17 cellular contexts compared by ENCODE assay signal in the genomic region with DNA sequence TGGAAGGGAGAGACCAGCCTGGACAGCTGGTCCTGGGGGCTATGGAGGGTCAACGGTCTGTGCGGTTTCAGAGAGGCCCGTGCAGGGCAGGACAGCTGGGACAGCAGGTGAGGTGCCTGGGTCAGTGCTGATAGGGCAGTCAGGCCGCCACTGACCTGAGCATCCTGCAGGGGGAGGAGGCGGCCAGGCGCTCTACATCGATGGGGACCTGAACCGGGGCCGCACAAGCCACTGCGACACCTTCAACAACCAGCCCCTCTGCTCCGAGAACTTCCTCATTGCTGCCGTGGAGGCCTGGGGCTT. TPM values are rescaled to one million over a fixed set of nuclear protein-coding genes. Genes with fewer than 3 reads are reported as not detected.
A peak's percentile ranks its signal among the peaks of the same experiment; 100 is the strongest.
DNase-seq lines count a peak whose midpoint lies in the region; ATAC-seq and TF ChIP-seq lines count a peak whose summit lies in the region.
"Had no signal": no experiment of that assay in that cellular context is flagged by ENCODE, and none has a peak within 500 bp of the region (broad histone marks: within the 10 kb centered on the region; RNA-seq: fewer than 3 reads in every experiment).

No MANE protein-coding gene starts in this region.

- H3K27ac ChIP-seq in DND-41 (ENCODE audit: low read length) (no peak overlapping the region), PC-3 (ENCODE audit: low read length) (no peak overlapping the region), upper lobe of right lung (no peak overlapping the region)

- CTCF ChIA-PET in PC-3 (lab: Charles Lee), result no interaction called here
- CTCF ChIA-PET in activated naive CD4-positive, alpha-beta T cell treated with anti-CD3 and anti-CD28 coated beads for 36 hours (lab: Charles Lee), result interaction anchor here (0.6 to 1.8 kb wide), 9 partner anchors 9 to 305 kb away, joined by 3 to 8 read pairs (median 4); no protein-coding TSS in a partner anchor

- no peak overlapping the region for H3K4me3 Mint-ChIP-seq in activated naive CD4-positive, alpha-beta T cell treated with anti-CD3 and anti-CD28 coated beads for 36 hours
- H3K4me3 Mint-ChIP-seq: activated naive CD8-positive, alpha-beta T cell; CD4-positive, alpha-beta T cell had no signal

- no peak overlapping the region for H3K4me3 ChIP-seq in DND-41 (ENCODE audit: low read depth in 1 of 2, low read length in 2 of 2)
- H3K4me3 ChIP-seq in PC-3 (ENCODE audit: low read length), result no peak overlapping the region
- H3K4me3 ChIP-seq in fibroblast of mammary gland (ENCODE audit: control insufficient read depth, low read depth, low read length), result no peak overlapping the region
- H3K4me3 ChIP-seq in upper lobe of right lung, result no peak overlapping the region

- H3K9me3 ChIP-seq in DND-41 (ENCODE audit: insufficient read depth, low read length, severe bottlenecking) (no peaks in the 10 kb centered on the region), PC-3 (ENCODE audit: low read length) (no peaks in the 10 kb centered on the region), upper lobe of right lung (no peaks in the 10 kb centered on the region)
- H3K9me3 ChIP-seq: esophagus muscularis mucosa, gastroesophageal sphincter had no signal

- H3K36me3 ChIP-seq in DND-41 (ENCODE audit: insufficient read depth, low read length), result peaks cover 61% of the 10 kb centered on the region
- H3K36me3 ChIP-seq in PC-3 (ENCODE audit: low read depth, low read length), result no peaks in the 10 kb centered on the region
- H3K36me3 ChIP-seq in upper lobe of right lung, result peaks cover 12% of the 10 kb centered on the region

- peaks cover 11% of the 10 kb centered on the region for H3K4me1 ChIP-seq in DND-41 (ENCODE audit: insufficient read depth, low read length)
- H3K4me1 ChIP-seq in PC-3 (ENCODE audit: insufficient read depth, low read length), result no peaks in the 10 kb centered on the region
- H3K4me1 ChIP-seq in upper lobe of right lung, result peaks cover 30% of the 10 kb centered on the region

- no peaks in the 10 kb centered on the region for H3K9me3 Mint-ChIP-seq in activated naive CD4-positive, alpha-beta T cell treated with anti-CD3 and anti-CD28 coated beads for 36 hours
- H3K9me3 Mint-ChIP-seq: CD4-positive, alpha-beta T cell; nephron had no signal

- no peaks in the 10 kb centered on the region for H3F3A ChIP-seq in PC-3 (ENCODE audit: low read length, unreplicated experiment)

- H3K9ac ChIP-seq in DND-41 (ENCODE audit: low read depth, low read length) (no peak overlapping the region), PC-3 (ENCODE audit: low read length) (no peak overlapping the region)

- no peaks in the 10 kb centered on the region for H3K9me2 ChIP-seq in PC-3 (replicated peaks; ENCODE audit: low read length)

- H3K27me3 ChIP-seq in DND-41 (ENCODE audit: insufficient read depth, low read length, poor library complexity) (no peaks in the 10 kb centered on the region), PC-3 (ENCODE audit: low read length) (no peaks in the 10 kb centered on the region), upper lobe of right lung (no peaks in the 10 kb centered on the region)
- H3K27me3 ChIP-seq: esophagus muscularis mucosa, gastroesophageal sphincter had no signal

- TF ChIP-seq CTCF in DND-41 (IDR thresholded peaks at IDR 0.05; ENCODE audit: borderline replicate concordance, extremely low read depth, low read length, poor library complexity, severe bottlenecking) (no peak), PC-3 (conservative IDR thresholded peaks at IDR 0.05; ENCODE audit: low read depth, low read length) (no peak), fibroblast of mammary gland (conservative IDR thresholded peaks at IDR 0.05; ENCODE audit: control insufficient read depth, insufficient read depth, low read depth, low read length) (peak; percentile 4), upper lobe of right lung (IDR thresholded peaks at IDR 0.05) (no peak)

- H3K27ac Mint-ChIP-seq in activated naive CD4-positive, alpha-beta T cell treated with anti-CD3 and anti-CD28 coated beads for 36 hours, result no peak overlapping the region
- H3K27ac Mint-ChIP-seq: activated naive CD8-positive, alpha-beta T cell; CD4-positive, alpha-beta T cell; progenitor cell of endocrine pancreas had no signal

- H2AFZ ChIP-seq in DND-41 (ENCODE audit: low read depth, low read length), result no peak overlapping the region
- H2AFZ ChIP-seq in PC-3 (ENCODE audit: low read length), result no peak overlapping the region

- H3K4me2 ChIP-seq in DND-41 (ENCODE audit: insufficient read depth, low read length), result peak overlapping the region; percentile 32
- no peak overlapping the region for H3K4me2 ChIP-seq in PC-3 (ENCODE audit: low read length)

- H3K36me3 Mint-ChIP-seq in activated naive CD4-positive, alpha-beta T cell treated with anti-CD3 and anti-CD28 coated beads for 36 hours (ENCODE audit: low read depth), result peaks cover 4% of the 10 kb centered on the region
- H3K36me3 Mint-ChIP-seq: activated naive CD8-positive, alpha-beta T cell had no signal

- BruUV-seq in PC-3 (replicated peaks; lab: Mats Ljungman, UMichigan), result no TSS peak

- POLR2A ChIA-PET in PC-3 (lab: Charles Lee; ENCODE audit: unreplicated experiment), result no interaction called here

- no peak for DNase-seq in DND-41
- DNase-seq in PC-3, result no peak
- no peak for DNase-seq in fibroblast of mammary gland (ENCODE audit: low read depth)
- DNase-seq in upper lobe of right lung, result no peak
- no peak for DNase-seq in activated naive CD4-positive, alpha-beta T cell treated with anti-CD3 and anti-CD28 coated beads for 36 hours
- no peak for DNase-seq in iPS-NIHi7 (ENCODE audit: extremely low spot score)

- H3K79me2 ChIP-seq in DND-41 (ENCODE audit: insufficient read depth, low read length) (no peaks in the 10 kb centered on the region), PC-3 (ENCODE audit: low read length) (no peaks in the 10 kb centered on the region)

- peaks cover 2% of the 10 kb centered on the region for H3K4me1 Mint-ChIP-seq in activated naive CD4-positive, alpha-beta T cell treated with anti-CD3 and anti-CD28 coated beads for 36 hours (ENCODE audit: low read depth)

- no peaks in the 10 kb centered on the region for H3K27me3 Mint-ChIP-seq in activated naive CD4-positive, alpha-beta T cell treated with anti-CD3 and anti-CD28 coated beads for 36 hours (ENCODE audit: low read depth)
- H3K27me3 Mint-ChIP-seq: activated naive CD8-positive, alpha-beta T cell; CD4-positive, alpha-beta T cell; progenitor cell of endocrine pancreas had no signal

- ATAC-seq in DND-41 (ENCODE audit: insufficient read depth, low read depth) (no peak), PC-3 (0 out of 2 replicates have a peak, but pooled peaks have one; percentile 16), upper lobe of right lung (no peak)

- H4K20me1 ChIP-seq in DND-41 (ENCODE audit: insufficient read depth, low read length), result peaks cover 29% of the 10 kb centered on the region
- no peaks in the 10 kb centered on the region for H4K20me1 ChIP-seq in PC-3 (ENCODE audit: low read length)

- intact Hi-C loops in PC-3 (cut with micrococcal nuclease) (no loop called here), upper lobe of right lung (cut with DNase I) (no loop called here)
- intact Hi-C loops in activated naive CD4-positive, alpha-beta T cell treated with anti-CD3 and anti-CD28 coated beads for 36 hours (cut with micrococcal nuclease), result no loop called here

RNA-seq across cellular contexts. Expression of a gene that starts 13.2 kb away (rescaled TPM):
- total RNA-seq in PC-3 (2014; rRNA removed) (67.4 and 80.2 TPM in 2 replicates), upper lobe of right lung (298 TPM)
- total RNA-seq in activated naive CD4-positive, alpha-beta T cell treated with anti-CD3 and anti-CD28 coated beads for 36 hours, result 10 to 100 TPM; 81.9 TPM

RNA-seq across cellular contexts. Expression of a gene that starts 19.6 kb away (rescaled TPM):
- 50.3 and 62.8 TPM in 2 replicates for total RNA-seq in PC-3 (2014; rRNA removed)
- total RNA-seq in upper lobe of right lung, result 61.7 TPM
- 10 to 100 TPM; 15.3 to 18.6 TPM for total RNA-seq in activated naive CD4-positive, alpha-beta T cell treated with anti-CD3 and anti-CD28 coated beads for 36 hours

RNA-seq across cellular contexts. Expression of a gene that starts 25.7 kb away (rescaled TPM):
- 11.3 and 15.2 TPM in 2 replicates for total RNA-seq in PC-3 (2014; rRNA removed)
- total RNA-seq in upper lobe of right lung, result 43.7 TPM
- total RNA-seq in activated naive CD4-positive, alpha-beta T cell treated with anti-CD3 and anti-CD28 coated beads for 36 hours, result 1 to 10 TPM; 8.1 to 8.6 TPM

RNA-seq across cellular contexts. Expression of a gene that starts 29.5 kb away (rescaled TPM):
- not detected in 2 replicates for total RNA-seq in PC-3 (2014; rRNA removed)
- not detected for total RNA-seq in upper lobe of right lung
- total RNA-seq in activated naive CD4-positive, alpha-beta T cell treated with anti-CD3 and anti-CD28 coated beads for 36 hours, result not detected
- total RNA-seq: activated CD8-positive, alpha-beta memory T cell treated with anti-CD3 and anti-CD28 coated beads for 36 hours; CD4-positive, alpha-beta T cell; gastroesophageal sphincter had no signal

RNA-seq across cellular contexts. Expression of a gene that starts 30.6 kb away (rescaled TPM):
- total RNA-seq in PC-3 (2014; rRNA removed) (0.46 TPM in 1 of 2 replicates, not detected in the other), upper lobe of right lung (1.4 TPM)
- total RNA-seq in activated naive CD4-positive, alpha-beta T cell treated with anti-CD3 and anti-CD28 coated beads for 36 hours, result under 1 TPM in 1 of 2 experiments, not detected in 1; 0.17 TPM
- total RNA-seq: activated CD8-positive, alpha-beta memory T cell treated with anti-CD3 and anti-CD28 coated beads for 36 hours; astrocyte; cerebellum; esophagus muscularis mucosa; Right ventricle myocardium superior; skeletal muscle tissue had no signal
